Comparison of ENCODE assay signal across 15 cellular contexts in the genomic region with DNA sequence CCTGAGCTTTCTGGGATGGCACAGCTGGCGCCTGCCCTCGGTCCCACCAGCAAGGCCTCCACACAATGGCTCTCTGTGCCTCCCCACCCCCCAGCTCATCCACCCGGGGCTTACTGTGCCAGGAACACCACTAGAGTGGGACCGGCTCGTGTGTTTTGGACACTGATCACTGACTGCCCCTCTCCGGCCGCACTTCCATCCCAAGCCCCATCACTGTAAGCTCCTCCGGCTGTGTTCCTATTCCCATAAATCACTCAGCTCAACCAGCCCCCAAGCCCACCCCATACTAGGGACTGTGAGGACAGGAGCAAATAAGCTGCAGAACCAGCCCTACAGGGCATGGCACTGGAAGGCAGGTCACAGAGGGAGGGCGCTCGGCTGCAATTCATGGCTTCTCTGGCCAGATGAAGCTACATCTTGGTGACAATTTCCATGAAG. TPM values are rescaled to one million over a fixed set of nuclear protein-coding genes. Genes with fewer than 3 reads are reported as not detected.
DNase-seq lines count a peak whose midpoint lies in the region.
"Had no signal": no experiment of that assay in that cellular context is flagged by ENCODE, and none has a peak within 500 bp of the region (broad histone marks: within the 10 kb centered on the region; RNA-seq: fewer than 3 reads in every experiment).

No MANE protein-coding gene starts in this region.

- H3K27ac ChIP-seq in cingulate gyrus (ENCODE audit: low read depth, low read length) (peak overlapping the region; percentile 96), substantia nigra (ENCODE audit: low read depth, low read length, poor library complexity, severe bottlenecking) (peak overlapping the region; percentile 94)
- H3K27ac ChIP-seq: RWPE1, SJCRH30 had no signal

- DNase-seq in G401 (ENCODE audit: low spot score) (peak; percentile 60), mesenteric fat pad (ENCODE audit: low spot score) (peak; percentile 68), substantia nigra (lab: John Stamatoyannopoulos, UW) (peak in 48 of 49 donors; percentile 45 to 95 (median 80)), DMS53 (lab: John Stamatoyannopoulos, UW) (no peak), RKO (ENCODE audit: low spot score) (no peak), GDM1 (lab: John Stamatoyannopoulos, UW) (no peak)
- DNase-seq: ACHN, DMS 273 treated with DMSO at 0.1 percent for 48 hours, MV-4-11, NCI-H1436 treated with DMSO at 0.1 percent for 48 hours, NCI-H2081 treated with DMSO at 0.1 percent for 48 hours, NCI-H524, SJCRH30 had no signal

- in situ Hi-C loops in G401 (cut with HindIII; ENCODE audit: low sequenced_read_pairs), result no loop called here

RNA-seq across cellular contexts. Expression of a gene that starts 7.3 kb away (rescaled TPM):
- 41.4 and 44.6 TPM in 2 replicates for total RNA-seq in G401 (2014; rRNA removed; shearing (Covaris generic))
- total RNA-seq in mesenteric fat pad, result 31.3 TPM

RNA-seq across cellular contexts. Expression of a gene that starts 21.3 kb away (rescaled TPM):
- total RNA-seq in G401 (2014; rRNA removed; shearing (Covaris generic)), result 7.3 and 14.1 TPM in 2 replicates
- total RNA-seq in mesenteric fat pad, result 34.4 TPM

RNA-seq across cellular contexts. Expression of a gene that starts 29.2 kb away (rescaled TPM):
- not detected in 2 replicates for total RNA-seq in G401 (2014; rRNA removed; shearing (Covaris generic))
- 1.1 TPM for total RNA-seq in mesenteric fat pad
- total RNA-seq: SJCRH30 had no signal

Comparison
In these comparisons a context has a peak if more than half of its experiments do, and no peak if none do; other contexts are left out.
1. DNase-seq: peak in G401 (single experiment), mesenteric fat pad (single experiment) and substantia nigra (48 of 49); none in DMS53 (single experiment), RKO (single experiment) and GDM1 (single experiment).